In the genomic region with DNA sequence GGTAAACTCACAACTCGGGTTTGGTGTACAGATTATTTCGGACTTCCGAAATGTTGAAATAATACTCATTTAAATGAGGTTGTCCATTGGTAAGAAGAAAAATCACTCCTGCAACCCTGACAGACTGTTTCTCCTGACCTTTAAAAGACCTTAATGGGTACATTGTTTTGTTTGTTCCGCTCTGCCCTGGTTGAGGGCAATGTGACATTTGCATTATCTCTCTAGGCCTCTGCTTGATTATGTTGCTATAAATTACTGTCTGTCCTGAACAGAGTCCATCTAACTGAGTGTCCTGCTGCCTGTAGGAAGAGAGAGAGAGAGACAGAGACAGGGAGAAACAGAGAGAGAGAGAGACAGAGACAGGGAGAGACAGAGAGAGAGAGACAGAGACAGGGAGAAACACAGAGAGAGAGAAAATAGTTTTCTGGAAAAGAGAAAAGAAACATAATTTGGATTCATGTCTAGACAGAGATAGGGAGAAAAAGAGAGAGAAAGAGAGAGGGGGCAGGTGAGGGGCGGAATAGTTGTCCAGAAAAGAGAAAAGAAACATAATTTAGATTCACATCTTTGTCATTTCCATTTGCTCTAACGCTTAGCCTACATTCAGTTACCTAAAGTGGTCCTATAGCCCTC, we compare ENCODE assay signal across 19 cellular contexts.
DNase-seq lines count a peak whose midpoint lies in the region; ATAC-seq, FAIRE-seq and TF ChIP-seq lines count a peak whose summit lies in the region.
"Had no signal": no experiment of that assay in that cellular context is flagged by ENCODE, and none has a peak within 500 bp of the region (broad histone marks: within the 10 kb centered on the region; RNA-seq: fewer than 3 reads in every experiment).

No MANE protein-coding gene starts in this region.

- no peak overlapping the region for H3K4me3 Mint-ChIP-seq in central memory CD8-positive, alpha-beta T cell
- H3K4me3 Mint-ChIP-seq: GM23338 had no signal

- TF ChIP-seq POLR2A in GM12892 (IDR thresholded peaks at IDR 0.05; ENCODE audit: low read depth, low read length): no peak

- H3K27ac ChIP-seq in right atrium auricular region (peak overlapping the region; percentile 75 to 87), small intestine (ENCODE audit: low read depth in 1 of 2, low read length in 1 of 2) (peak overlapping the region in 1 of 2 donors; percentile 2)
- H3K27ac ChIP-seq: 22Rv1; BLaER1 treated with 17β-estradiol and CSF1 and Interleukin-3, amounts not matched to agents 10 nM and 100 nM; RWPE1 had no signal

- H3K4me1 ChIP-seq in right atrium auricular region (peaks cover 0 to 41% of the 10 kb centered on the region in 2 donors), small intestine (ENCODE audit: control insufficient read depth in 2 of 2, insufficient read depth in 1 of 2, low read depth in 1 of 2, low read length in 1 of 2) (peaks cover 6 to 12% of the 10 kb centered on the region in 2 donors)

- H3K9me3 Mint-ChIP-seq in activated naive CD4-positive, alpha-beta T cell treated with anti-CD3 and anti-CD28 coated beads, Interleukin-2, amount 50 U/mL, for 72 hours: no peaks in the 10 kb centered on the region
- peaks cover 8% of the 10 kb centered on the region for H3K9me3 Mint-ChIP-seq in central memory CD8-positive, alpha-beta T cell
- H3K9me3 Mint-ChIP-seq: GM23338 had no signal

- H3K36me3 Mint-ChIP-seq in activated naive CD4-positive, alpha-beta T cell treated with anti-CD3 and anti-CD28 coated beads, Interleukin-2, amount 50 U/mL, for 72 hours: no peaks in the 10 kb centered on the region
- H3K36me3 Mint-ChIP-seq in central memory CD8-positive, alpha-beta T cell (ENCODE audit: insufficient read depth): peaks cover 11% of the 10 kb centered on the region

- H3K4me1 Mint-ChIP-seq in central memory CD8-positive, alpha-beta T cell: peaks cover 35% of the 10 kb centered on the region

- 87 to 94% (median 89%) methylated on average over 6 of the region's 6 CpGs for WGBS in small intestine, 3 donors

- ATAC-seq in activated naive CD4-positive, alpha-beta T cell treated with anti-CD3 and anti-CD28 coated beads, Interleukin-2, amount 50 U/mL, for 72 hours: no peak
- no peak for ATAC-seq in central memory CD8-positive, alpha-beta T cell (replicated peaks; ENCODE audit: extremely low read depth, poor library complexity, severe bottlenecking)
- ATAC-seq in GM18909 (IDR thresholded peaks at IDR 0.05; ENCODE audit: poor library complexity, unreplicated experiment): no peak
- ATAC-seq: GM23338 had no signal

- TF ChIP-seq CTCF in right atrium auricular region (IDR thresholded peaks at IDR 0.05): no peak

- no peaks in the 10 kb centered on the region for H3K27me3 Mint-ChIP-seq in central memory CD8-positive, alpha-beta T cell

- H3K4me3 ChIP-seq in right atrium auricular region (no peak overlapping the region), small intestine (ENCODE audit: low read depth in 1 of 2, low read length in 2 of 2) (no peak overlapping the region)
- H3K4me3 ChIP-seq: BLaER1 treated with 17β-estradiol and CSF1 and Interleukin-3, amounts not matched to agents 10 nM and 100 nM; GM23338 had no signal

- H3K27me3 ChIP-seq in right atrium auricular region (no peaks in the 10 kb centered on the region), small intestine (ENCODE audit: control insufficient read depth in 2 of 2, insufficient read depth in 2 of 2, low read length in 2 of 2) (no peaks in the 10 kb centered on the region)
- H3K27me3 ChIP-seq: BLaER1 treated with 17β-estradiol and CSF1 and Interleukin-3, amounts not matched to agents 10 nM and 100 nM had no signal

- peak overlapping the region; percentile 0 to 3 for H3K27ac Mint-ChIP-seq in activated naive CD4-positive, alpha-beta T cell treated with anti-CD3 and anti-CD28 coated beads, Interleukin-2, amount 50 U/mL, for 72 hours
- peak overlapping the region; percentile 87 for H3K27ac Mint-ChIP-seq in central memory CD8-positive, alpha-beta T cell (ENCODE audit: low read depth)
- H3K27ac Mint-ChIP-seq: GM23338 had no signal

- FAIRE-seq in small intestine (lab: Jason Lieb, UNC) (no peak), GM12892 (lab: Jason Lieb, UNC) (no peak)
- FAIRE-seq: GM18507 had no signal

- H3K9me3 ChIP-seq in right atrium auricular region (no peaks in the 10 kb centered on the region), small intestine (ENCODE audit: control insufficient read depth, low read depth) (no peaks in the 10 kb centered on the region)

- no peak for DNase-seq in activated naive CD4-positive, alpha-beta T cell treated with anti-CD3 and anti-CD28 coated beads, Interleukin-2, amount 50 U/mL, for 72 hours (ENCODE audit: low spot score in 2 of 2)
- DNase-seq in activated naive CD4-positive, alpha-beta T cell treated with Interleukin-2 at 50 U/mL for 16 hours: no peak
- no peak for DNase-seq in central memory CD8-positive, alpha-beta T cell (ENCODE audit: low spot score in 2 of 2)
- DNase-seq in right atrium auricular region (ENCODE audit: low spot score): no peak
- peak; percentile 58 for DNase-seq in small intestine
- DNase-seq in stimulated activated CD8-positive, alpha-beta memory T cell treated with anti-CD3 and anti-CD28 coated beads, Interleukin-4, amount 100 ng/mL, for 48 hours: no peak
- no peak for DNase-seq in GM12892 (ENCODE audit: insufficient read length)
- DNase-seq: Calu3, KG1, NCI-H1092 treated with DMSO at 0.1 percent for 48 hours, NCI-H1694, NCI-H2107, NCI-H226 had no signal

- no peaks in the 10 kb centered on the region for H3K36me3 ChIP-seq in right atrium auricular region
- H3K36me3 ChIP-seq in small intestine (ENCODE audit: control insufficient read depth in 2 of 2, insufficient read depth in 2 of 2, low read length in 2 of 2): no peaks in the 10 kb centered on the region
